9 cellular contexts compared by ENCODE assay signal in the genomic region with DNA sequence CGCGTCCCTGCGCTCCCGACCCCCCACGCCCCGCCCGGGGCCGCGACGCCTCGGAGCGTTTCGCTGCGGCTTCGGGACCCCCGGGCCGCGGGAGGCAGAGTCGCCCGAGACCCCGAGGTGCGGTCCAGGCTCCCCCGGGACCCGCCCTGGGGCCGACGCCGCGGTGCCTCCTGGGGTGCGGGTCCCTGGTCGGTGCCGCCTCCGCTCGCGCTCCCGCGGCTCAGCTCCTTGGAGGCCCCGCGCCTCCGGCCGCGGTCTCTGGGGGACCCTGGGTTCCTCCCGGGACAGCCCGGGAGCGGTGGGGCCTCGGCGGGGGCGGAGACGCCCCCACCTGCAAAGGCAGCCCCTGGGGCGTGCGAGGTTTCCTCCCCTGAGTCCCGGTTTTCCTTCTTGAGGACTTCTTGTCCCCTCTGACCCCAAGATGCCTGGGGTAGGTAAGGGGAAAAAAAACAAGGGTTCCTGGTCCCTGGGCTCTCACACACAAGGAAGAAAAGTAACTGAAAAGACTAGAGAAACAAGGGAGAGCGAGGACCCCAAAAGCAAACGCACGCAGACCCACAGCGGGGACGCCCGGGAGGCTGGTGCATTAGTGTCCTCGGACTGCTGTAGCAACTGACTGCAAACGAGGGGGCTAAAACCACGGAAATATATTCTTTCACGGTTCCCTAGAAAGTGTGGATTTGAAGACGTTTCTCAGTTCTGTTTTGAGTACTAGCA. TPM values are rescaled to one million over a fixed set of nuclear protein-coding genes. Genes with fewer than 3 reads are reported as not detected.
A peak's percentile ranks its signal among the peaks of the same experiment; 100 is the strongest.
DNase-seq lines count a peak whose midpoint lies in the region; ATAC-seq and TF ChIP-seq lines count a peak whose summit lies in the region.
"Had no signal": no experiment of that assay in that cellular context is flagged by ENCODE, and none has a peak within 500 bp of the region (broad histone marks: within the 10 kb centered on the region; RNA-seq: fewer than 3 reads in every experiment).

No MANE protein-coding gene starts in this region.

- H3K36me3 Mint-ChIP-seq in brain: peaks cover 91% of the 10 kb centered on the region

- H3K4me1 ChIP-seq in lung (ENCODE audit: control insufficient read depth in 2 of 2, insufficient read depth in 2 of 2, low read length in 2 of 2) (peaks cover 1 to 6% of the 10 kb centered on the region in 2 donors), uterus (no peaks in the 10 kb centered on the region)

- H3K4me3 Mint-ChIP-seq in brain: peak overlapping the region; percentile 87 to 92 (median 89)

- H3K36me3 ChIP-seq in lung (ENCODE audit: control insufficient read depth in 2 of 2, insufficient read depth in 2 of 2, low read length in 2 of 2) (peaks cover 0 to 1% of the 10 kb centered on the region in 2 donors), uterus (no peaks in the 10 kb centered on the region)

- H3K27ac ChIP-seq in lung (ENCODE audit: low read depth in 1 of 2, low read length in 1 of 2) (peak overlapping the region; percentile 88), uterus (peak overlapping the region; percentile 69 to 81)

- H3K4me1 Mint-ChIP-seq in brain: peaks cover 36% of the 10 kb centered on the region

- no peak for DNase-seq in lung (ENCODE audit: low spot score)
- no peak for DNase-seq in uterus
- no peak for DNase-seq in NCI-H2171 (lab: John Stamatoyannopoulos, UW)
- no peak for DNase-seq in stimulated activated CD4-positive, alpha-beta T cell treated with anti-CD3 and anti-CD28 coated beads, Interleukin-2, amount 100 ng/mL, for 48 hours
- no peak for DNase-seq in putamen (ENCODE audit: low spot score)

- H3K9me3 ChIP-seq in lung (ENCODE audit: control insufficient read depth in 2 of 2, insufficient read depth in 1 of 2, low read length in 1 of 2) (peaks cover 0 to 8% of the 10 kb centered on the region in 2 donors), uterus (no peaks in the 10 kb centered on the region)

- H3K4me3 ChIP-seq in lung (peak overlapping the region; percentile 97), uterus (peak overlapping the region; percentile 89 to 94)

- TF ChIP-seq POLR2A in uterus (IDR thresholded peaks at IDR 0.05): no peak

- ATAC-seq in GM18498 (IDR thresholded peaks at IDR 0.05; ENCODE audit: unreplicated experiment): peak; percentile 13
- peak; percentile 10 for ATAC-seq in HG03460 (IDR thresholded peaks at IDR 0.05; ENCODE audit: unreplicated experiment)
- no peak for ATAC-seq in lung (ENCODE audit: insufficient read depth, low FRiP score)

- WGBS in lung, 2 donors: 2 to 3% methylated on average over 33 to 62 of the region's 62 CpGs

- TF ChIP-seq CTCF in brain (conservative IDR thresholded peaks at IDR 0.05) (no peak), lung (IDR thresholded peaks at IDR 0.05; ENCODE audit: control extremely low read depth, extremely low read depth) (no peak), uterus (IDR thresholded peaks at IDR 0.05) (no peak)

- H3K9me3 Mint-ChIP-seq in brain: peaks cover 23 to 72% (median 39%) of the 10 kb centered on the region in 5 experiments

- peak overlapping the region in 4 of 5 experiments; percentile 48 to 84 (median 78) for H3K27ac Mint-ChIP-seq in brain

- intact Hi-C loops in uterus (cut with DNase I; ENCODE audit: low total_unique reads): no loop called here

- H3K27me3 ChIP-seq in lung (ENCODE audit: control insufficient read depth, insufficient read depth) (no peaks in the 10 kb centered on the region), uterus (no peaks in the 10 kb centered on the region)

- H3K27me3 Mint-ChIP-seq in brain: peaks cover 5% of the 10 kb centered on the region

RNA-seq across cellular contexts. Expression of a gene that starts 0.7 kb away (rescaled TPM):
- polyA plus RNA-seq in brain (ENCODE audit: insufficient read depth, low read depth, low replicate concordance) (2.3 TPM), lung (1 to 10 TPM; 1.6 to 2.1 TPM)
- total RNA-seq in lung (1 to 10 TPM; 5.0 to 9.6 TPM), uterus (10 to 100 TPM in 3 of 4 donors, 1 to 10 TPM in 1; 4.6 to 22.7 (median 17.7) TPM)

RNA-seq across cellular contexts. Expression of a gene that starts 22.3 kb away (rescaled TPM):
- polyA plus RNA-seq in brain (ENCODE audit: insufficient read depth, low read depth, low replicate concordance) (6.0 TPM), lung (1 to 10 TPM; 1.1 to 3.1 TPM)
- total RNA-seq in lung (1 to 10 TPM; 5.0 to 8.8 TPM), uterus (10 to 100 TPM in 1 of 4 donors, 1 to 10 TPM in 3; 2.1 to 15.8 (median 5.0) TPM)

RNA-seq across cellular contexts. Expression of a gene that starts 25.1 kb away (rescaled TPM):
- polyA plus RNA-seq in brain (ENCODE audit: insufficient read depth, low read depth, low replicate concordance) (not detected), lung (under 1 TPM; 0.02 to 0.09 TPM)
- total RNA-seq in lung (not detected), uterus (under 1 TPM in 2 of 4 donors, not detected in 2; 0.28 to 0.73 TPM)
- total RNA-seq: activated CD8-positive, alpha-beta memory T cell treated with anti-CD3 and anti-CD28 coated beads for 36 hours had no signal

RNA-seq across cellular contexts. Expression of a gene that starts 56.7 kb away (rescaled TPM):
- polyA plus RNA-seq in brain (ENCODE audit: insufficient read depth, low read depth, low replicate concordance): 107 TPM
- 10 to 100 TPM; 23.8 to 70.5 TPM for total RNA-seq in lung
- 10 to 100 TPM; 58.7 to 71.9 TPM for polyA plus RNA-seq in lung
- total RNA-seq in uterus: 10 to 100 TPM in 2 of 4 donors, 1 to 10 TPM in 2; 5.9 to 51.8 (median 25.2) TPM

RNA-seq across cellular contexts. Expression of a gene that starts 58.7 kb away (rescaled TPM):
- polyA plus RNA-seq in brain (ENCODE audit: insufficient read depth, low read depth, low replicate concordance) (1.9 TPM), lung (1 to 10 TPM; 4.0 to 5.5 TPM)
- total RNA-seq in lung (1 to 10 TPM; 4.3 to 4.6 TPM), uterus (1 to 10 TPM; 3.2 to 7.7 (median 5.3) TPM)
